Comparison of ENCODE assay signal across 22 cellular contexts in genomic region chr5:113321266-113321665, GRCh38.
DNase-seq lines count a peak whose midpoint lies in the region; ATAC-seq and TF ChIP-seq lines count a peak whose summit lies in the region.
"Had no signal": no experiment of that assay in that cellular context is flagged by ENCODE, and none has a peak within 500 bp of the region (broad histone marks: within the 10 kb centered on the region; RNA-seq: fewer than 3 reads in every experiment).

No MANE protein-coding gene starts in this region.

- H3F3A ChIP-seq in GM23338 (replicated peaks; ENCODE audit: low read depth), result no peaks in the 10 kb centered on the region

- no peaks in the 10 kb centered on the region for H3K9me3 ChIP-seq in BE2C
- H3K9me3 ChIP-seq: breast epithelium, spleen, thoracic aorta, uterus had no signal

- H3K27me3 Mint-ChIP-seq in GM23338 (ENCODE audit: insufficient read depth, low read depth, poor library complexity), result no peaks in the 10 kb centered on the region
- peaks cover 3% of the 10 kb centered on the region for H3K27me3 Mint-ChIP-seq in nephron progenitor cell (ENCODE audit: low read depth, poor library complexity)
- H3K27me3 Mint-ChIP-seq: CD4-positive, alpha-beta T cell had no signal

- H3K4me1 ChIP-seq in BE2C (peaks cover 10% of the 10 kb centered on the region), GM23338 (ENCODE audit: insufficient read depth) (peaks cover 5% of the 10 kb centered on the region)
- H3K4me1 ChIP-seq: breast epithelium, spleen, uterus had no signal

- peak; percentile 33 for DNase-seq in BE2C
- DNase-seq in GM23338 (ENCODE audit: low spot score), result peak; percentile 38
- peak; percentile 45 for DNase-seq in choroid plexus epithelial cell (ENCODE audit: low read depth)
- DNase-seq in iPS-NIHi7 (ENCODE audit: extremely low spot score), result peak; percentile 19
- DNase-seq in nephron progenitor cell, result no peak
- DNase-seq: activated naive CD4-positive, alpha-beta T cell treated with anti-CD3 and anti-CD28 coated beads, Interleukin-2, amount 10 ng/mL, durations not matched to agents 7 days and 5 days; amniotic stem cell; CD4-positive, alpha-beta T cell; MG63; midbrain; naive thymus-derived CD8-positive, alpha-beta T cell; NCI-H146; RPMI8226; spleen; stimulated activated CD4-positive, alpha-beta T cell treated with anti-CD3 and anti-CD28 coated beads, Interleukin-4, amount 100 ng/mL, for 4 hours; stimulated activated naive CD4-positive, alpha-beta T cell treated with Interleukin-2 at 50 U/mL for 16 hours; T-helper 9 cell; uterus had no signal

- H3K9me3 Mint-ChIP-seq in GM23338 (no peaks in the 10 kb centered on the region), nephron progenitor cell (no peaks in the 10 kb centered on the region)
- H3K9me3 Mint-ChIP-seq: activated naive CD4-positive, alpha-beta T cell treated with anti-CD3 and anti-CD28 coated beads, Interleukin-2, amount 10 ng/mL, durations not matched to agents 7 days and 5 days; CD4-positive, alpha-beta T cell; naive thymus-derived CD8-positive, alpha-beta T cell had no signal

- H3K4me1 Mint-ChIP-seq in GM23338 (peaks cover 7% of the 10 kb centered on the region; the same call in 2 of the 3 replicates), nephron progenitor cell (no peaks in the 10 kb centered on the region)
- H3K4me1 Mint-ChIP-seq: naive thymus-derived CD8-positive, alpha-beta T cell had no signal

- H3K27ac Mint-ChIP-seq in GM23338, result no peak overlapping the region
- no peak overlapping the region for H3K27ac Mint-ChIP-seq in nephron progenitor cell
- H3K27ac Mint-ChIP-seq: activated naive CD4-positive, alpha-beta T cell treated with anti-CD3 and anti-CD28 coated beads, Interleukin-2, amount 10 ng/mL, durations not matched to agents 7 days and 5 days; CD4-positive, alpha-beta T cell; naive thymus-derived CD8-positive, alpha-beta T cell had no signal

- H2AFZ ChIP-seq in GM23338, result no peak overlapping the region

- H3K36me3 Mint-ChIP-seq in GM23338 (ENCODE audit: low read depth) (no peaks in the 10 kb centered on the region), nephron progenitor cell (ENCODE audit: low read depth) (no peaks in the 10 kb centered on the region)
- H3K36me3 Mint-ChIP-seq: activated naive CD4-positive, alpha-beta T cell treated with anti-CD3 and anti-CD28 coated beads, Interleukin-2, amount 10 ng/mL, durations not matched to agents 7 days and 5 days; naive thymus-derived CD8-positive, alpha-beta T cell had no signal

- ATAC-seq in GM23338 (peak; percentile 43; the same call in 2 of the 3 replicates), HG03565 (IDR thresholded peaks at IDR 0.05; ENCODE audit: unreplicated experiment) (no peak), HG03442 (IDR thresholded peaks at IDR 0.05; ENCODE audit: unreplicated experiment) (no peak)
- ATAC-seq: naive thymus-derived CD8-positive, alpha-beta T cell had no signal

- H3K79me2 ChIP-seq in GM23338 (replicated peaks; ENCODE audit: insufficient read depth), result no peaks in the 10 kb centered on the region

- no peak overlapping the region for H3K4me2 ChIP-seq in GM23338

- H3K27me3 ChIP-seq in BE2C, result no peaks in the 10 kb centered on the region
- no peaks in the 10 kb centered on the region for H3K27me3 ChIP-seq in GM23338 (ENCODE audit: insufficient read depth)
- H3K27me3 ChIP-seq: breast epithelium, MG63, spleen, uterus had no signal

- no peak overlapping the region for H3K27ac ChIP-seq in GM23338 (ENCODE audit: low read depth)
- H3K27ac ChIP-seq: breast epithelium, spleen, thoracic aorta, uterus had no signal

- no peaks in the 10 kb centered on the region for H3K9me2 ChIP-seq in GM23338 (ENCODE audit: insufficient read depth)

- H3K4me3 Mint-ChIP-seq in GM23338 (no peak overlapping the region), nephron progenitor cell (no peak overlapping the region)
- H3K4me3 Mint-ChIP-seq: activated naive CD4-positive, alpha-beta T cell treated with anti-CD3 and anti-CD28 coated beads, Interleukin-2, amount 10 ng/mL, durations not matched to agents 7 days and 5 days; CD4-positive, alpha-beta T cell; naive thymus-derived CD8-positive, alpha-beta T cell had no signal

- H3K4me3 ChIP-seq in BE2C (ENCODE audit: low read depth, low read length) (no peak overlapping the region), GM23338 (no peak overlapping the region), choroid plexus epithelial cell (ENCODE audit: low read depth, low read length) (no peak overlapping the region)
- H3K4me3 ChIP-seq: breast epithelium, MG63, spleen, thoracic aorta, uterus had no signal

- TF ChIP-seq CTCF in BE2C (IDR thresholded peaks at IDR 0.05; ENCODE audit: low read depth, low read length) (peak; percentile 33; the same call in 1 of the 2 replicates), GM23338 (conservative IDR thresholded peaks at IDR 0.05; ENCODE audit: low read depth in 2 of 2) (peak in 1 of 2 experiments; percentile 43; a peak in 2 of 4 replicates), choroid plexus epithelial cell (conservative IDR thresholded peaks at IDR 0.05; ENCODE audit: low read depth, low read length) (peak; percentile 42), nephron progenitor cell (IDR thresholded peaks at IDR 0.05) (no peak)

- H3K36me3 ChIP-seq in BE2C (peaks cover 2% of the 10 kb centered on the region), GM23338 (ENCODE audit: insufficient read depth) (no peaks in the 10 kb centered on the region)
- H3K36me3 ChIP-seq: breast epithelium, MG63, spleen, thoracic aorta, uterus had no signal

- no peaks in the 10 kb centered on the region for H4K20me1 ChIP-seq in GM23338 (replicated peaks; ENCODE audit: insufficient read depth)

TF ChIP-seq in GM23338, 12 proteins besides CTCF, POLR2A, EP300 and RAD21:
- no peak for TF ChIP-seq JUNB (IDR thresholded peaks at IDR 0.05; ENCODE audit: unreplicated experiment)
